34 cellular contexts compared by ENCODE assay signal in genomic region chr2:28533021-28533420, GRCh38. TPM values are rescaled to one million over a fixed set of nuclear protein-coding genes. Genes with fewer than 3 reads are reported as not detected.
DNase-seq lines count a peak whose midpoint lies in the region; ATAC-seq and TF ChIP-seq lines count a peak whose summit lies in the region.
"Had no signal": no experiment of that assay in that cellular context is flagged by ENCODE, and none has a peak within 500 bp of the region (broad histone marks: within the 10 kb centered on the region; RNA-seq: fewer than 3 reads in every experiment).

No MANE protein-coding gene starts in this region.

- peaks cover 22% of the 10 kb centered on the region for H3K4me1 Mint-ChIP-seq in activated CD4-positive, alpha-beta memory T cell treated with anti-CD3 and anti-CD28 coated beads, Interleukin-2, amount 10 ng/mL, durations not matched to agents 7 days and 5 days
- peaks cover 9% of the 10 kb centered on the region for H3K4me1 Mint-ChIP-seq in activated CD4-positive, alpha-beta memory T cell treated with anti-CD3 and anti-CD28 coated beads for 36 hours (ENCODE audit: low read depth)
- H3K4me1 Mint-ChIP-seq in CD4-positive, CD25-positive, alpha-beta regulatory T cell, result peaks cover 0 to 23% (median 11%) of the 10 kb centered on the region in 4 donors
- H3K4me1 Mint-ChIP-seq: B cell; CD8-positive, alpha-beta memory T cell had no signal

- no peaks in the 10 kb centered on the region for H3K79me2 ChIP-seq in neural cell (replicated peaks; ENCODE audit: insufficient read depth, low read length)

- H3K9me3 ChIP-seq in CD4-positive, CD25-positive, alpha-beta regulatory T cell (ENCODE audit: control insufficient read depth in 2 of 2, low read length in 2 of 2), result no peaks in the 10 kb centered on the region
- H3K9me3 ChIP-seq in neural cell (ENCODE audit: low read length) (no peaks in the 10 kb centered on the region), WERI-Rb-1 (ENCODE audit: severe bottlenecking) (no peaks in the 10 kb centered on the region)
- H3K9me3 ChIP-seq: A549; BE2C; BLaER1; BLaER1 treated with 17β-estradiol and CSF1 and Interleukin-3, amounts not matched to agents 10 nM and 100 nM; Caco-2 had no signal

- CTCF ChIA-PET in activated CD4-positive, alpha-beta memory T cell treated with anti-CD3 and anti-CD28 coated beads, Interleukin-2, amount 10 ng/mL, durations not matched to agents 7 days and 5 days (lab: Charles Lee), result no interaction called here
- CTCF ChIA-PET in activated CD4-positive, alpha-beta memory T cell treated with anti-CD3 and anti-CD28 coated beads for 36 hours (lab: Charles Lee), result interaction anchor here (0.7 kb wide), 1 partner anchor 1089 kb away, joined by 3 read pairs; no protein-coding TSS in a partner anchor

- H3K9me3 Mint-ChIP-seq in activated CD4-positive, alpha-beta memory T cell treated with anti-CD3 and anti-CD28 coated beads, Interleukin-2, amount 10 ng/mL, durations not matched to agents 7 days and 5 days, result no peaks in the 10 kb centered on the region
- H3K9me3 Mint-ChIP-seq in activated CD4-positive, alpha-beta memory T cell treated with anti-CD3 and anti-CD28 coated beads for 36 hours, result no peaks in the 10 kb centered on the region
- H3K9me3 Mint-ChIP-seq in CD4-positive, CD25-positive, alpha-beta regulatory T cell, result no peaks in the 10 kb centered on the region
- H3K9me3 Mint-ChIP-seq: CD4-positive, alpha-beta memory T cell; CD4-positive, alpha-beta T cell; CD8-positive, alpha-beta memory T cell; CD8-positive, alpha-beta T cell had no signal

- peak overlapping the region; percentile 21 for H3K4me3 ChIP-seq in CD4-positive, CD25-positive, alpha-beta regulatory T cell (ENCODE audit: low read depth, low read length)
- H3K4me3 ChIP-seq in neural cell (ENCODE audit: low read length) (peak overlapping the region; percentile 44), WERI-Rb-1 (ENCODE audit: low read depth, low read length) (no peak overlapping the region)
- H3K4me3 ChIP-seq: A549; BLaER1; BLaER1 treated with 17β-estradiol and CSF1 and Interleukin-3, amounts not matched to agents 10 nM and 100 nM had no signal

- H3K4me2 ChIP-seq in neural cell (ENCODE audit: low read length), result no peak overlapping the region
- H3K4me2 ChIP-seq: A549; BLaER1; BLaER1 treated with 17β-estradiol and CSF1 and Interleukin-3, amounts not matched to agents 10 nM and 100 nM had no signal

- H3K27me3 ChIP-seq in CD4-positive, CD25-positive, alpha-beta regulatory T cell (ENCODE audit: control insufficient read depth, insufficient read depth, low read length), result no peaks in the 10 kb centered on the region
- H3K27me3 ChIP-seq in neural cell (ENCODE audit: insufficient read depth, low read depth, low read length) (no peaks in the 10 kb centered on the region), WERI-Rb-1 (ENCODE audit: insufficient read depth, low read depth, severe bottlenecking) (no peaks in the 10 kb centered on the region)
- H3K27me3 ChIP-seq: BE2C; BLaER1; BLaER1 treated with 17β-estradiol and CSF1 and Interleukin-3, amounts not matched to agents 10 nM and 100 nM had no signal

- no peaks in the 10 kb centered on the region for H4K20me1 ChIP-seq in neural cell (ENCODE audit: insufficient read depth)
- H4K20me1 ChIP-seq: BLaER1; BLaER1 treated with 17β-estradiol and CSF1 and Interleukin-3, amounts not matched to agents 10 nM and 100 nM had no signal

- no peak for TF ChIP-seq RAD21 in neural cell (conservative IDR thresholded peaks at IDR 0.05)

- no peak for DNase-seq in activated CD4-positive, alpha-beta memory T cell treated with anti-CD3 and anti-CD28 coated beads, Interleukin-2, amount 10 ng/mL, durations not matched to agents 7 days and 5 days
- no peak for DNase-seq in activated CD4-positive, alpha-beta memory T cell treated with anti-CD3 and anti-CD28 coated beads for 36 hours
- DNase-seq in activated CD8-positive, alpha-beta memory T cell treated with anti-CD3 and anti-CD28 coated beads for 24 hours, result peak; percentile 5
- DNase-seq in activated CD8-positive, alpha-beta memory T cell treated with anti-CD3 and anti-CD28 coated beads, Interleukin-2, amount 50 U/mL, for 48 hours, result no peak
- no peak for DNase-seq in CD4-positive, CD25-positive, alpha-beta regulatory T cell
- DNase-seq in LoVo (ENCODE audit: low spot score) (no peak), WERI-Rb-1 (no peak)
- DNase-seq: 8988T; ACHN; AML-193; BE2C; C1 segment of cervical spinal cord; Caco-2; Calu3; CD4-positive, alpha-beta memory T cell; CD4-positive, alpha-beta T cell; CD8-positive, alpha-beta memory T cell; CD8-positive, alpha-beta T cell; COR-L47; DMS 273 treated with DMSO at 0.1 percent for 48 hours; DMS153; DMS53; DMS79; DMS79 treated with DMSO at 0.1 percent for 48 hours; DND-41; EL had no signal

- H3K9ac ChIP-seq in neural cell (ENCODE audit: low read length), result peak overlapping the region; percentile 47
- H3K9ac ChIP-seq: BLaER1; BLaER1 treated with 17β-estradiol and CSF1 and Interleukin-3, amounts not matched to agents 10 nM and 100 nM had no signal

- intact Hi-C loops in activated CD4-positive, alpha-beta memory T cell treated with anti-CD3 and anti-CD28 coated beads for 36 hours (cut with micrococcal nuclease), result no loop called here

- H3K36me3 Mint-ChIP-seq in activated CD4-positive, alpha-beta memory T cell treated with anti-CD3 and anti-CD28 coated beads, Interleukin-2, amount 10 ng/mL, durations not matched to agents 7 days and 5 days (ENCODE audit: low read depth), result peaks cover 7% of the 10 kb centered on the region
- H3K36me3 Mint-ChIP-seq in activated CD4-positive, alpha-beta memory T cell treated with anti-CD3 and anti-CD28 coated beads for 36 hours, result no peaks in the 10 kb centered on the region
- no peaks in the 10 kb centered on the region for H3K36me3 Mint-ChIP-seq in CD4-positive, CD25-positive, alpha-beta regulatory T cell
- H3K36me3 Mint-ChIP-seq: CD14-positive monocyte; CD4-positive, alpha-beta memory T cell; CD8-positive, alpha-beta memory T cell; CD8-positive, alpha-beta T cell had no signal

- peak overlapping the region; percentile 42 for H3K27ac Mint-ChIP-seq in activated CD4-positive, alpha-beta memory T cell treated with anti-CD3 and anti-CD28 coated beads, Interleukin-2, amount 10 ng/mL, durations not matched to agents 7 days and 5 days
- no peak overlapping the region for H3K27ac Mint-ChIP-seq in activated CD4-positive, alpha-beta memory T cell treated with anti-CD3 and anti-CD28 coated beads for 36 hours
- peak overlapping the region in 1 of 3 donors; percentile 54 for H3K27ac Mint-ChIP-seq in CD4-positive, CD25-positive, alpha-beta regulatory T cell
- H3K27ac Mint-ChIP-seq: B cell; CD4-positive, alpha-beta T cell; CD8-positive, alpha-beta T cell had no signal

- H3F3A ChIP-seq in neural cell (ENCODE audit: insufficient read depth, low read length, poor library complexity, severe bottlenecking), result no peaks in the 10 kb centered on the region

- peaks cover 11% of the 10 kb centered on the region for H3K4me1 ChIP-seq in CD4-positive, CD25-positive, alpha-beta regulatory T cell (ENCODE audit: control insufficient read depth, insufficient read depth, low read length, poor library complexity, severe bottlenecking)
- H3K4me1 ChIP-seq: A549, BE2C, Caco-2 had no signal

- no peak overlapping the region for H3K27ac ChIP-seq in CD4-positive, CD25-positive, alpha-beta regulatory T cell (ENCODE audit: insufficient read depth, low read length, poor library complexity, severe bottlenecking)
- H3K27ac ChIP-seq in neural cell (ENCODE audit: low read length), result peak overlapping the region; percentile 80
- no peak overlapping the region for H3K27ac ChIP-seq in WERI-Rb-1
- H3K27ac ChIP-seq: 22Rv1; A549; BLaER1; BLaER1 treated with 17β-estradiol and CSF1 and Interleukin-3, amounts not matched to agents 10 nM and 100 nM; C4-2B had no signal

- ATAC-seq in CD4-positive, CD25-positive, alpha-beta regulatory T cell (ENCODE audit: low read depth in 2 of 2), result no peak
- ATAC-seq: A549; CD8-positive, alpha-beta T cell had no signal

- H3K27me3 Mint-ChIP-seq in activated CD4-positive, alpha-beta memory T cell treated with anti-CD3 and anti-CD28 coated beads, Interleukin-2, amount 10 ng/mL, durations not matched to agents 7 days and 5 days, result peaks cover 16% of the 10 kb centered on the region
- H3K27me3 Mint-ChIP-seq in activated CD4-positive, alpha-beta memory T cell treated with anti-CD3 and anti-CD28 coated beads for 36 hours, result peaks cover 2% of the 10 kb centered on the region
- H3K27me3 Mint-ChIP-seq in CD4-positive, CD25-positive, alpha-beta regulatory T cell, result peaks cover 6% of the 10 kb centered on the region
- H3K27me3 Mint-ChIP-seq: CD4-positive, alpha-beta T cell had no signal

- no peak overlapping the region for H2AFZ ChIP-seq in neural cell (ENCODE audit: low read depth, low read length)

- no peaks in the 10 kb centered on the region for H3K36me3 ChIP-seq in CD4-positive, CD25-positive, alpha-beta regulatory T cell (ENCODE audit: control insufficient read depth, insufficient read depth, low read length)
- H3K36me3 ChIP-seq in neural cell (ENCODE audit: insufficient read depth, low read length) (no peaks in the 10 kb centered on the region), WERI-Rb-1 (no peaks in the 10 kb centered on the region)
- H3K36me3 ChIP-seq: BE2C; BLaER1; BLaER1 treated with 17β-estradiol and CSF1 and Interleukin-3, amounts not matched to agents 10 nM and 100 nM had no signal

- POLR2A ChIA-PET in activated CD4-positive, alpha-beta memory T cell treated with anti-CD3 and anti-CD28 coated beads, Interleukin-2, amount 10 ng/mL, durations not matched to agents 7 days and 5 days (lab: Charles Lee), result interaction anchor here (1.3 kb wide), 1 partner anchor 10 kb away, joined by 5 read pairs; no protein-coding TSS in a partner anchor
- POLR2A ChIA-PET in activated CD4-positive, alpha-beta memory T cell treated with anti-CD3 and anti-CD28 coated beads for 36 hours (lab: Charles Lee), result no interaction called here

- H3K9me2 ChIP-seq in neural cell (ENCODE audit: insufficient read depth, low read length), result no peaks in the 10 kb centered on the region

- H3K4me3 Mint-ChIP-seq in activated CD4-positive, alpha-beta memory T cell treated with anti-CD3 and anti-CD28 coated beads, Interleukin-2, amount 10 ng/mL, durations not matched to agents 7 days and 5 days, result no peak overlapping the region
- H3K4me3 Mint-ChIP-seq in activated CD4-positive, alpha-beta memory T cell treated with anti-CD3 and anti-CD28 coated beads for 36 hours, result no peak overlapping the region
- H3K4me3 Mint-ChIP-seq in CD4-positive, CD25-positive, alpha-beta regulatory T cell, result peak overlapping the region in 2 of 4 donors; percentile 4 to 41
- H3K4me3 Mint-ChIP-seq: B cell; CD14-positive monocyte; CD4-positive, alpha-beta memory T cell; CD4-positive, alpha-beta T cell; CD8-positive, alpha-beta memory T cell; CD8-positive, alpha-beta T cell had no signal

- no peak for TF ChIP-seq CTCF in neural cell (IDR thresholded peaks at IDR 0.05; ENCODE audit: poor library complexity, severe bottlenecking)
- TF ChIP-seq CTCF in WERI-Rb-1 (IDR thresholded peaks at IDR 0.05; ENCODE audit: low read depth, low read length), result no peak

- TF ChIP-seq EP300 in neural cell (conservative IDR thresholded peaks at IDR 0.05; ENCODE audit: poor library complexity, severe bottlenecking), result no peak

RNA-seq across cellular contexts. Expression of gene PLB1, which starts 37.2 kb away (rescaled TPM):
- total RNA-seq in activated CD4-positive, alpha-beta memory T cell treated with anti-CD3 and anti-CD28 coated beads, Interleukin-2, amount 10 ng/mL, durations not matched to agents 7 days and 5 days, result 1 to 10 TPM; 1.1 to 1.2 TPM
- total RNA-seq in activated CD4-positive, alpha-beta memory T cell treated with anti-CD3 and anti-CD28 coated beads for 36 hours, result under 1 TPM; 0.64 to 0.85 TPM
- total RNA-seq in CD4-positive, CD25-positive, alpha-beta regulatory T cell, result 2.0 TPM
- polyA plus RNA-seq in CD4-positive, CD25-positive, alpha-beta regulatory T cell, result 1 to 10 TPM in 1 of 4 donors, under 1 TPM in 3; 0.08 to 2.5 (median 0.87) TPM
- polyA plus RNA-seq in neural cell, result 2.8 and 3.4 TPM in 2 replicates
- 4.6 TPM in 2 replicates for polyA minus RNA-seq in neural cell
